Comparison of ENCODE assay signal across 17 cellular contexts in genomic region chr2:24329700-24330099, GRCh38. TPM values are rescaled to one million over a fixed set of nuclear protein-coding genes. Genes with fewer than 3 reads are reported as not detected.
A peak's percentile ranks its signal among the peaks of the same experiment; 100 is the strongest.
DNase-seq lines count a peak whose midpoint lies in the region; ATAC-seq and TF ChIP-seq lines count a peak whose summit lies in the region.
"Had no signal": no experiment of that assay in that cellular context is flagged by ENCODE, and none has a peak within 500 bp of the region (broad histone marks: within the 10 kb centered on the region; RNA-seq: fewer than 3 reads in every experiment).

No MANE protein-coding gene starts in this region.

- in situ Hi-C loops in KBM-7 (cut with MboI; ENCODE audit: low pct_unique_long_range_greater_than_20kb, low sequenced_read_pairs) (no loop called here), GM23248 (cut with MboI) (no loop called here)

- peak overlapping the region; percentile 97 for H3K27ac Mint-ChIP-seq in stimulated activated memory B cell treated with anti-CD40 and anti-IgM and Interleukin-4, amounts not matched to agents 10 μg/mL and 1 μg/mL and 100 μg/mL, for 72 hours

- H2AFZ ChIP-seq in SU-DHL-6 (ENCODE audit: low read depth, low read length, severe bottlenecking) (peak overlapping the region; percentile 55), GM23248 (no peak overlapping the region)

- H3K4me1 Mint-ChIP-seq in stimulated activated memory B cell treated with anti-CD40 and anti-IgM and Interleukin-4, amounts not matched to agents 10 μg/mL and 1 μg/mL and 100 μg/mL, for 72 hours, result peaks cover 61% of the 10 kb centered on the region

- H3K4me1 ChIP-seq in GM23248 (ENCODE audit: insufficient read depth), result no peaks in the 10 kb centered on the region
- H3K4me1 ChIP-seq: Caco-2 had no signal

- H3K27ac ChIP-seq in SU-DHL-6 (ENCODE audit: low read depth, low read length) (peak overlapping the region; percentile 93), GM23248 (no peak overlapping the region)

- H3K27me3 Mint-ChIP-seq in stimulated activated memory B cell treated with anti-CD40 and anti-IgM and Interleukin-4, amounts not matched to agents 10 μg/mL and 1 μg/mL and 100 μg/mL, for 72 hours, result no peaks in the 10 kb centered on the region

- peak overlapping the region; percentile 73 for H3K4me3 Mint-ChIP-seq in stimulated activated memory B cell treated with anti-CD40 and anti-IgM and Interleukin-4, amounts not matched to agents 10 μg/mL and 1 μg/mL and 100 μg/mL, for 72 hours

- peaks cover 59% of the 10 kb centered on the region for H3F3A ChIP-seq in SU-DHL-6 (ENCODE audit: insufficient read depth)
- H3F3A ChIP-seq in GM23248 (ENCODE audit: insufficient read depth), result no peaks in the 10 kb centered on the region

- H4K20me1 ChIP-seq in SU-DHL-6 (ENCODE audit: low read depth, low read length), result no peaks in the 10 kb centered on the region
- peaks cover 9% of the 10 kb centered on the region; the same call in 1 of the 2 replicates for H4K20me1 ChIP-seq in GM23248 (ENCODE audit: insufficient read depth)

- H3K27me3 ChIP-seq in SU-DHL-6 (ENCODE audit: low read length), result no peaks in the 10 kb centered on the region
- no peaks in the 10 kb centered on the region for H3K27me3 ChIP-seq in GM23248 (replicated peaks; ENCODE audit: insufficient read depth)

- H3K9ac ChIP-seq in SU-DHL-6 (ENCODE audit: low read length) (peak overlapping the region; percentile 45), GM23248 (no peak overlapping the region)

- H3K9me3 Mint-ChIP-seq in stimulated activated memory B cell treated with anti-CD40 and anti-IgM and Interleukin-4, amounts not matched to agents 10 μg/mL and 1 μg/mL and 100 μg/mL, for 72 hours, result no peaks in the 10 kb centered on the region

- DNase-seq in KBM-7 (peak; percentile 72), NCI-H2107 (lab: John Stamatoyannopoulos, UW) (no peak), GM23248 (no peak), NCI-H748 (lab: John Stamatoyannopoulos, UW; ENCODE audit: unreplicated experiment) (no peak)
- DNase-seq in activated effector memory CD4-positive, alpha-beta T cell treated with Interleukin-2 at 50 U/mL for 16 hours, result no peak
- DNase-seq: activated CD4-positive, CD25-positive, alpha-beta regulatory T cell; activated T-cell treated with anti-CD3 and anti-CD28 coated beads for 4 hours; amygdala; Caco-2; cortex of kidney; midbrain; NCI-H510A; SHP77 treated with DMSO at 0.1 percent for 48 hours; trophoblast cell had no signal

- 95 to 97% methylated on average over 2 of the region's 2 CpGs for WGBS in GM23248 (ENCODE audit: low coverage in 1 of 2, low lambda C conversion rate in 2 of 2, missing lambda C conversion rate in 2 of 2), 2 experiments

- peak; percentile 41 for ATAC-seq in GM18861 (IDR thresholded peaks at IDR 0.05; ENCODE audit: unreplicated experiment)
- peak; percentile 84 for ATAC-seq in stimulated activated memory B cell treated with anti-CD40 and anti-IgM and Interleukin-4, amounts not matched to agents 10 μg/mL and 1 μg/mL and 100 μg/mL, for 72 hours

- H3K79me2 ChIP-seq in SU-DHL-6 (ENCODE audit: insufficient read depth, low read length) (peaks cover 69% of the 10 kb centered on the region), GM23248 (ENCODE audit: insufficient read depth) (peaks cover 55% of the 10 kb centered on the region)

- H3K9me2 ChIP-seq in SU-DHL-6 (replicated peaks; ENCODE audit: insufficient read depth, low read length) (no peaks in the 10 kb centered on the region), GM23248 (ENCODE audit: insufficient read depth) (no peaks in the 10 kb centered on the region)

- no peaks in the 10 kb centered on the region for H3K9me3 ChIP-seq in SU-DHL-6 (ENCODE audit: insufficient read depth, low read length)
- H3K9me3 ChIP-seq in GM23248 (ENCODE audit: low read depth), result no peaks in the 10 kb centered on the region
- H3K9me3 ChIP-seq: Caco-2 had no signal

- H3K4me3 ChIP-seq in SU-DHL-6 (ENCODE audit: insufficient read depth, low read length, poor library complexity, severe bottlenecking) (peak overlapping the region; percentile 49), GM23248 (no peak overlapping the region)

- H3K4me2 ChIP-seq in SU-DHL-6 (ENCODE audit: low read depth, low read length, poor library complexity, severe bottlenecking), result peak overlapping the region; percentile 91
- H3K4me2 ChIP-seq in GM23248 (ENCODE audit: unreplicated experiment), result no peak overlapping the region

- H3K36me3 Mint-ChIP-seq in stimulated activated memory B cell treated with anti-CD40 and anti-IgM and Interleukin-4, amounts not matched to agents 10 μg/mL and 1 μg/mL and 100 μg/mL, for 72 hours, result peaks cover 11% of the 10 kb centered on the region

- no peak for TF ChIP-seq CTCF in SU-DHL-6 (IDR thresholded peaks at IDR 0.05; ENCODE audit: insufficient read depth, low read length, poor library complexity, severe bottlenecking)

- no peaks in the 10 kb centered on the region for H3K36me3 ChIP-seq in SU-DHL-6 (ENCODE audit: low read length)
- H3K36me3 ChIP-seq in GM23248 (ENCODE audit: low read depth), result no peaks in the 10 kb centered on the region

RNA-seq across cellular contexts. Expression of gene ITSN2, which starts 30.6 kb away (rescaled TPM):
- 19.2 and 35.3 TPM in 2 replicates for total RNA-seq in GM23248 (2014; rRNA removed; shearing (Covaris generic))
- polyA plus RNA-seq in GM23248 (2016; fragmentation: Nextera tagmentation; extraction: Ambion mirVana), result 12.9 and 16.1 TPM in 2 replicates
